22 cellular contexts compared by ENCODE assay signal in the genomic region with DNA sequence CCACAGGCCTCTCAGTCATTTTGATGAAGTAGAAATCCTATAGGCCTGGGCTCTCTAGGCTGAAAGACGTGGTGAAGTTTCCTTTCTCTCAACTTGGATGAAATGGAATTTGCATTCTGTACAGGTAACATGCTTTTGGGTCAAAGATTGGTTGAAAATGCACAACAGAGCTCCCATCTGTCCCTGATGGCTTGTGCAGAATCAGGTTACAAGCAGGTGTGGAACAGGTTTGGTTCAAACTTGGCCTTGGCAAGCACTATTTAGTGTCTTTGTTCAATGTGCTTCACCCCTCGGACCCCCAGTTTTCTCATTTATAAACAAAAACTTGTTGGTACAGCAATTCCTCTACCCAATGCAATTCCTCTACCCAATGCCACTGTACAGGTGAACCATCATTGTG.
"Had no signal": no experiment of that assay in that cellular context is flagged by ENCODE, and none has a peak within 500 bp of the region (broad histone marks: within the 10 kb centered on the region; RNA-seq: fewer than 3 reads in every experiment).

No MANE protein-coding gene starts in this region.

- H3K4me3 ChIP-seq: ascending aorta, breast epithelium, SJCRH30, SK-N-MC had no signal

- H3K9ac ChIP-seq: KMS-11 had no signal

- H3K4me1 ChIP-seq: ascending aorta, breast epithelium, SJCRH30 had no signal

- H3K36me3 ChIP-seq: ascending aorta, breast epithelium, SJCRH30 had no signal

- DNase-seq: activated CD4-positive, alpha-beta T cell treated with anti-CD3 and anti-CD28 coated beads, Interleukin-2, amount 10 ng/mL, durations not matched to agents 24 days and 14 days; activated CD4-positive, alpha-beta T cell treated with anti-CD3 and anti-CD28 coated beads, Interleukin-2, amount 50 U/mL, for 4 hours; activated CD8-positive, alpha-beta T cell treated with anti-CD3 and anti-CD28 coated beads for 36 hours; activated gamma-delta T cell; activated naive CD4-positive, alpha-beta T cell treated with Interleukin-2 at 50 U/mL for 16 hours; activated naive CD8-positive, alpha-beta T cell treated with anti-CD3 and anti-CD28 coated beads, Interleukin-2, amount 10 ng/mL, durations not matched to agents 7 days and 5 days; activated T-cell treated with anti-CD3 and anti-CD28 coated beads, Interleukin-2, amount 50 U/mL, for 24 hours; amygdala; MM.1S; MV-4-11; NCI-H1436 treated with DMSO at 0.1 percent for 48 hours; NCI-H2171; NCI-H226; NCI-H446 treated with DMSO at 0.1 percent for 48 hours; NCI-H524; SJCRH30 had no signal

- H3K27ac ChIP-seq: ascending aorta, breast epithelium, KMS-11, SJCRH30, SK-N-MC had no signal

- H3K4me2 ChIP-seq: KMS-11 had no signal

- H3K9me3 ChIP-seq: ascending aorta, SJCRH30 had no signal

- H3K27me3 ChIP-seq: ascending aorta, breast epithelium had no signal

- FAIRE-seq: TTC549 had no signal

- ATAC-seq: activated CD8-positive, alpha-beta T cell treated with anti-CD3 and anti-CD28 coated beads for 36 hours; Panc1 had no signal
